In genomic region chr12:56334490-56334793, GRCh38 we compare ENCODE assay signal across 8 cellular contexts. TPM values are rescaled to one million over a fixed set of nuclear protein-coding genes. Genes with fewer than 3 reads are reported as not detected.
A peak's percentile ranks its signal among the peaks of the same experiment; 100 is the strongest.
DNase-seq lines count a peak whose midpoint lies in the region; ATAC-seq, FAIRE-seq and TF ChIP-seq lines count a peak whose summit lies in the region.

No MANE protein-coding gene starts in this region.

- H3K27ac Mint-ChIP-seq in effector memory CD8-positive, alpha-beta T cell, result peak overlapping the region; percentile 100

- H3K4me3 Mint-ChIP-seq in effector memory CD8-positive, alpha-beta T cell, result peak overlapping the region; percentile 91 to 94

- no peak for TF ChIP-seq CTCF in BJ (IDR thresholded peaks at IDR 0.05; ENCODE audit: insufficient read depth, low read depth, low read length)
- no peak for TF ChIP-seq CTCF in MM.1S (IDR thresholded peaks at IDR 0.05; ENCODE audit: low read length)
- TF ChIP-seq CTCF in neural cell (IDR thresholded peaks at IDR 0.05; ENCODE audit: poor library complexity, severe bottlenecking), result no peak
- TF ChIP-seq CTCF in D721Med (IDR thresholded peaks at IDR 0.05; ENCODE audit: insufficient read depth, missing control alignments), result no peak

- no peaks in the 10 kb centered on the region for H3K9me2 ChIP-seq in MM.1S (replicated peaks; ENCODE audit: insufficient read depth, low read length)
- H3K9me2 ChIP-seq in neural cell (ENCODE audit: insufficient read depth, low read length), result no peaks in the 10 kb centered on the region

- H3K4me1 Mint-ChIP-seq in effector memory CD8-positive, alpha-beta T cell (ENCODE audit: low read depth in 2 of 2), result peaks cover 23 to 30% of the 10 kb centered on the region in 2 donors

- no peaks in the 10 kb centered on the region for H3K9me3 Mint-ChIP-seq in effector memory CD8-positive, alpha-beta T cell

- H3K4me1 ChIP-seq in MM.1S (ENCODE audit: low read length), result peaks cover 36% of the 10 kb centered on the region

- no peaks in the 10 kb centered on the region for H3K9me3 ChIP-seq in MM.1S (replicated peaks; ENCODE audit: insufficient read depth, low read length)
- H3K9me3 ChIP-seq in neural cell (ENCODE audit: low read length), result no peaks in the 10 kb centered on the region

- peak overlapping the region; percentile 90 for H3K27ac ChIP-seq in MM.1S (ENCODE audit: low read length)
- H3K27ac ChIP-seq in neural cell (ENCODE audit: low read length), result peak overlapping the region; percentile 10

- POLR2A ChIA-PET in BJ (lab: Charles Lee), result no interaction called here

- DNase-seq in BJ (ENCODE audit: low read depth) (no peak), MM.1S (no peak), COR-L47 (lab: John Stamatoyannopoulos, UW) (no peak), D721Med (ENCODE audit: insufficient read length, low spot score) (no peak)
- no peak for DNase-seq in effector memory CD8-positive, alpha-beta T cell

- H3F3A ChIP-seq in MM.1S (ENCODE audit: insufficient read depth, low read length) (peaks cover 28% of the 10 kb centered on the region), neural cell (ENCODE audit: insufficient read depth, low read length, poor library complexity, severe bottlenecking) (peaks cover 3% of the 10 kb centered on the region)

- H3K27me3 Mint-ChIP-seq in effector memory CD8-positive, alpha-beta T cell, result no peaks in the 10 kb centered on the region

- H4K20me1 ChIP-seq in MM.1S (ENCODE audit: insufficient read depth, low read length) (no peaks in the 10 kb centered on the region), neural cell (ENCODE audit: insufficient read depth) (no peaks in the 10 kb centered on the region)

- TF ChIP-seq EP300 in neural cell (conservative IDR thresholded peaks at IDR 0.05; ENCODE audit: poor library complexity, severe bottlenecking), result no peak

- H3K9ac ChIP-seq in MM.1S (ENCODE audit: low read length), result peak overlapping the region; percentile 95
- peak overlapping the region; percentile 69 for H3K9ac ChIP-seq in neural cell (ENCODE audit: low read length)

- peak overlapping the region; percentile 92 for H2AFZ ChIP-seq in MM.1S (ENCODE audit: low read length)
- peak overlapping the region; percentile 15 for H2AFZ ChIP-seq in neural cell (ENCODE audit: low read depth, low read length)

- peak overlapping the region; percentile 70 for H3K4me2 ChIP-seq in MM.1S (ENCODE audit: low read depth, low read length)
- peak overlapping the region; percentile 74 for H3K4me2 ChIP-seq in neural cell (ENCODE audit: low read length)

- H3K36me3 ChIP-seq in BJ (ENCODE audit: control insufficient read depth, insufficient read depth, low read length) (no peaks in the 10 kb centered on the region), MM.1S (replicated peaks; ENCODE audit: insufficient read depth, low read length) (no peaks in the 10 kb centered on the region), neural cell (ENCODE audit: insufficient read depth, low read length) (no peaks in the 10 kb centered on the region)

- FAIRE-seq in D721Med (lab: Jason Lieb, UNC), result no peak

- H3K27me3 ChIP-seq in BJ (ENCODE audit: control insufficient read depth, insufficient read depth, low read length), result no peaks in the 10 kb centered on the region
- H3K27me3 ChIP-seq in MM.1S (replicated peaks; ENCODE audit: insufficient read depth, low read length), result no peaks in the 10 kb centered on the region
- H3K27me3 ChIP-seq in neural cell (ENCODE audit: insufficient read depth, low read depth, low read length), result no peaks in the 10 kb centered on the region

- TF ChIP-seq RAD21 in neural cell (conservative IDR thresholded peaks at IDR 0.05), result no peak

- CTCF ChIA-PET in BJ (lab: Yijun Ruan, JAX), result interaction anchor here (0.6 to 1.7 kb wide), 5 partner anchors 9 to 25 kb away, joined by 3 to 8 read pairs (median 5); partner anchors contain the start of genes CNPY2 and STAT2

- H3K79me2 ChIP-seq in MM.1S (ENCODE audit: low read length), result peaks cover 22% of the 10 kb centered on the region
- H3K79me2 ChIP-seq in neural cell (replicated peaks; ENCODE audit: insufficient read depth, low read length), result no peaks in the 10 kb centered on the region

- no peak for ATAC-seq in effector memory CD8-positive, alpha-beta T cell (replicated peaks)
- ATAC-seq in HG03159 (IDR thresholded peaks at IDR 0.05; ENCODE audit: unreplicated experiment), result no peak
- ATAC-seq in HG02763 (IDR thresholded peaks at IDR 0.05; ENCODE audit: unreplicated experiment), result no peak

- H3K4me3 ChIP-seq in BJ (ENCODE audit: low read depth, low read length) (peak overlapping the region; percentile 48), MM.1S (ENCODE audit: low read length) (peak overlapping the region; percentile 89), neural cell (ENCODE audit: low read length) (peak overlapping the region; percentile 78)

- H3K36me3 Mint-ChIP-seq in effector memory CD8-positive, alpha-beta T cell (ENCODE audit: insufficient read depth), result peaks cover 26% of the 10 kb centered on the region

TF ChIP-seq in neural cell, 6 proteins besides CTCF, POLR2A, EP300 and RAD21:
- TF ChIP-seq, protein P1, sequence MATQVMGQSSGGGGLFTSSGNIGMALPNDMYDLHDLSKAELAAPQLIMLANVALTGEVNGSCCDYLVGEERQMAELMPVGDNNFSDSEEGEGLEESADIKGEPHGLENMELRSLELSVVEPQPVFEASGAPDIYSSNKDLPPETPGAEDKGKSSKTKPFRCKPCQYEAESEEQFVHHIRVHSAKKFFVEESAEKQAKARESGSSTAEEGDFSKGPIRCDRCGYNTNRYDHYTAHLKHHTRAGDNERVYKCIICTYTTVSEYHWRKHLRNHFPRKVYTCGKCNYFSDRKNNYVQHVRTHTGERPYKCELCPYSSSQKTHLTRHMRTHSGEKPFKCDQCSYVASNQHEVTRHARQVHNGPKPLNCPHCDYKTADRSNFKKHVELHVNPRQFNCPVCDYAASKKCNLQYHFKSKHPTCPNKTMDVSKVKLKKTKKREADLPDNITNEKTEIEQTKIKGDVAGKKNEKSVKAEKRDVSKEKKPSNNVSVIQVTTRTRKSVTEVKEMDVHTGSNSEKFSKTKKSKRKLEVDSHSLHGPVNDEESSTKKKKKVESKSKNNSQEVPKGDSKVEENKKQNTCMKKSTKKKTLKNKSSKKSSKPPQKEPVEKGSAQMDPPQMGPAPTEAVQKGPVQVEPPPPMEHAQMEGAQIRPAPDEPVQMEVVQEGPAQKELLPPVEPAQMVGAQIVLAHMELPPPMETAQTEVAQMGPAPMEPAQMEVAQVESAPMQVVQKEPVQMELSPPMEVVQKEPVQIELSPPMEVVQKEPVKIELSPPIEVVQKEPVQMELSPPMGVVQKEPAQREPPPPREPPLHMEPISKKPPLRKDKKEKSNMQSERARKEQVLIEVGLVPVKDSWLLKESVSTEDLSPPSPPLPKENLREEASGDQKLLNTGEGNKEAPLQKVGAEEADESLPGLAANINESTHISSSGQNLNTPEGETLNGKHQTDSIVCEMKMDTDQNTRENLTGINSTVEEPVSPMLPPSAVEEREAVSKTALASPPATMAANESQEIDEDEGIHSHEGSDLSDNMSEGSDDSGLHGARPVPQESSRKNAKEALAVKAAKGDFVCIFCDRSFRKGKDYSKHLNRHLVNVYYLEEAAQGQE (IDR thresholded peaks at IDR 0.05; ENCODE audit: borderline replicate concordance), result no peak
- TF ChIP-seq TAF1 (IDR thresholded peaks at IDR 0.05; ENCODE audit: low read depth) (no peak), MXI1 (conservative IDR thresholded peaks at IDR 0.05; ENCODE audit: poor library complexity, severe bottlenecking) (no peak), EZH2 (IDR thresholded peaks at IDR 0.05; ENCODE audit: borderline replicate concordance, insufficient read depth, low read length, poor library complexity, severe bottlenecking) (no peak), SMC3 (conservative IDR thresholded peaks at IDR 0.05; ENCODE audit: poor library complexity) (no peak), POLR2AphosphoS5 (IDR thresholded peaks at IDR 0.05) (no peak)

RNA-seq across cellular contexts. Expression of gene PAN2, which starts 0.6 kb away (rescaled TPM):
- polyA plus RNA-seq in BJ (2011; rRNA removed) (27.2 and 32.3 TPM in 2 replicates), neural cell (63.0 and 80.1 TPM in 2 replicates)
- polyA minus RNA-seq in BJ (2011; rRNA and poly(A)+ RNA removed), result 9.5 and 11.6 TPM in 2 replicates
- polyA minus RNA-seq in neural cell, result 34.8 and 41.9 TPM in 2 replicates

RNA-seq across cellular contexts. Expression of gene IL23A, which starts 4.2 kb away (rescaled TPM):
- polyA plus RNA-seq in BJ (2011; rRNA removed) (0.12 TPM in 1 of 2 replicates, not detected in the other), neural cell (0.31 TPM in 1 of 2 replicates, not detected in the other)
- not detected in 2 replicates for polyA minus RNA-seq in BJ (2011; rRNA and poly(A)+ RNA removed)
- not detected in 2 replicates for polyA minus RNA-seq in neural cell

RNA-seq across cellular contexts. Expression of gene CNPY2, which starts 18.7 kb away (rescaled TPM):
- polyA plus RNA-seq in BJ (2011; rRNA removed) (179 and 239 TPM in 2 replicates), neural cell (169 and 175 TPM in 2 replicates)
- 31.8 and 44.2 TPM in 2 replicates for polyA minus RNA-seq in BJ (2011; rRNA and poly(A)+ RNA removed)
- polyA minus RNA-seq in neural cell, result 51.2 and 63.3 TPM in 2 replicates

RNA-seq across cellular contexts. Expression of gene STAT2, which starts 25.5 kb away (rescaled TPM):
- 154 TPM in 2 replicates for polyA plus RNA-seq in BJ (2011; rRNA removed)
- polyA minus RNA-seq in BJ (2011; rRNA and poly(A)+ RNA removed), result 142 and 201 TPM in 2 replicates
- 88.2 and 99.3 TPM in 2 replicates for polyA plus RNA-seq in neural cell
- polyA minus RNA-seq in neural cell, result 55.3 and 55.7 TPM in 2 replicates

RNA-seq across cellular contexts. Expression of gene APOF, which starts 28.2 kb away (rescaled TPM):
- polyA plus RNA-seq in BJ (2011; rRNA removed), result not detected in 2 replicates
- 0.14 TPM in 1 of 2 replicates, not detected in the other for polyA minus RNA-seq in BJ (2011; rRNA and poly(A)+ RNA removed)
- polyA plus RNA-seq in neural cell, result not detected in 2 replicates
- polyA minus RNA-seq in neural cell, result not detected in 2 replicates
